ENCODE assay signal across 27 cellular contexts in the genomic region with DNA sequence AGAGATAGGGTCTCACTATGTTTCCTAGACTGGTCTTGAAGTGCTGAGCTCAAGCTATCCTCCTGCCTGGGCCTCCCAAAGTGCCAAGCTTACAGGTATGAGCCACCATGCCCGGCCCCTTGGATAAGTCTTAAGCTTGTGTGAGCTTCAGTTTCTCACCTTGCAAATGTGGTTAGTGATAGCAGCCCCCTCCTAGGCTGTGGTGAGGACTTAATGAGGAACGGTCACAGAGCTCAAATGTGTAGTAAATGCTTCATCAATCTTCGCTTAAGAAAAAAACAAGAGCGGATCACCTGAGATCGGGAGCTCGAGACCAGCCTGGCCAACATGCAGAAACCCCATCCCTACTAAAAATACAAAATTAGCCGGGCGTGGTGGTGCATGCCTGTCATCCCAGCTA. TPM values are rescaled to one million over a fixed set of nuclear protein-coding genes. Genes with fewer than 3 reads are reported as not detected.
A peak's percentile ranks its signal among the peaks of the same experiment; 100 is the strongest.
DNase-seq lines count a peak whose midpoint lies in the region; ATAC-seq and TF ChIP-seq lines count a peak whose summit lies in the region.
"Had no signal": no experiment of that assay in that cellular context is flagged by ENCODE, and none has a peak within 500 bp of the region (broad histone marks: within the 10 kb centered on the region; RNA-seq: fewer than 3 reads in every experiment).

No MANE protein-coding gene starts in this region.

- peak in 1 of 2 donors; percentile 44 for ATAC-seq in natural killer cell treated with Interleukin-12 subunit alpha and Interleukin-12 subunit beta and Interleukin-15 and Interleukin-18, amount 100 ng/mL, for 72 hours
- ATAC-seq in GM21717 (IDR thresholded peaks at IDR 0.05; ENCODE audit: unreplicated experiment) = no peak
- ATAC-seq: GM23338, left ventricle myocardium superior had no signal

- TF ChIP-seq CTCF in GM06990 (IDR thresholded peaks at IDR 0.05; ENCODE audit: insufficient read depth, low read length, poor library complexity, severe bottlenecking) = no peak

- DNase-seq in GM06990 (ENCODE audit: extremely low read depth, insufficient read length) (peak; percentile 63), kidney glomerular epithelial cell (lab: John Stamatoyannopoulos, UW) (no peak)
- DNase-seq in Jurkat, Clone E6-1 (ENCODE audit: low read depth, low spot score) = no peak
- DNase-seq in activated T-helper 1 cell treated with anti-CD3 and anti-CD28 coated beads, Interleukin-12 subunit alpha, Interleukin-12 subunit beta, Interleukin-2, Interleukin-4 antibody, amounts not matched to agents 30 ng/mL and 10 ng/mL and 1 ng/mL, durations not matched to agents 14 hours and 24 hours and 36 hours (ENCODE audit: low spot score) = no peak
- DNase-seq in natural killer cell treated with Interleukin-12 subunit alpha and Interleukin-12 subunit beta and Interleukin-15 and Interleukin-18, amount 100 ng/mL, for 72 hours (ENCODE audit: low spot score) = no peak
- DNase-seq in effector CD8-positive, alpha-beta T cell (lab: John Stamatoyannopoulos, UW) = no peak
- DNase-seq: activated CD4-positive, alpha-beta T cell treated with anti-CD3 and anti-CD28 coated beads for 1 hour; activated naive CD4-positive, alpha-beta T cell treated with anti-CD3 and anti-CD28 coated beads, Interleukin-2, amount 50 U/mL, for 16 hours; activated T-cell treated with anti-CD3 and anti-CD28 coated beads, Interleukin-2, amount 50 U/mL, for 48 hours; CD4-positive, alpha-beta T cell; DMS53; hippocampal formation; left ventricle myocardium superior; midbrain; NCI-H1436 treated with DMSO at 0.1 percent for 48 hours; NCI-H2171 treated with DMSO at 0.1 percent for 48 hours; NCI-H526; SK-N-SH; testis had no signal

- H3K27me3 ChIP-seq in GM06990 (replicated peaks; ENCODE audit: control insufficient read depth, insufficient read depth, low read length) = no peaks in the 10 kb centered on the region
- H3K27me3 ChIP-seq: testis, vagina had no signal

- no peaks in the 10 kb centered on the region for H3K36me3 ChIP-seq in GM06990 (ENCODE audit: control insufficient read depth, insufficient read depth, low read length)
- H3K36me3 ChIP-seq: neural progenitor cell, vagina had no signal

- H3K4me1 Mint-ChIP-seq in activated T-helper 1 cell treated with anti-CD3 and anti-CD28 coated beads, Interleukin-12 subunit alpha, Interleukin-12 subunit beta, Interleukin-2, Interleukin-4 antibody, amounts not matched to agents 30 ng/mL and 10 ng/mL and 1 ng/mL, durations not matched to agents 14 hours and 24 hours and 36 hours (ENCODE audit: low read depth) = peaks cover 48% of the 10 kb centered on the region
- H3K4me1 Mint-ChIP-seq in natural killer cell treated with Interleukin-12 subunit alpha and Interleukin-12 subunit beta and Interleukin-15 and Interleukin-18, amount 100 ng/mL, for 72 hours (ENCODE audit: low read depth in 2 of 2) = peaks cover 58 to 67% of the 10 kb centered on the region in 2 donors

- H3K36me3 Mint-ChIP-seq in activated T-helper 1 cell treated with anti-CD3 and anti-CD28 coated beads, Interleukin-12 subunit alpha, Interleukin-12 subunit beta, Interleukin-2, Interleukin-4 antibody, amounts not matched to agents 30 ng/mL and 10 ng/mL and 1 ng/mL, durations not matched to agents 14 hours and 24 hours and 36 hours (ENCODE audit: low read depth) = no peaks in the 10 kb centered on the region
- H3K36me3 Mint-ChIP-seq in natural killer cell treated with Interleukin-12 subunit alpha and Interleukin-12 subunit beta and Interleukin-15 and Interleukin-18, amount 100 ng/mL, for 72 hours = no peaks in the 10 kb centered on the region
- H3K36me3 Mint-ChIP-seq: neural progenitor cell had no signal

- H3K27ac Mint-ChIP-seq in activated T-helper 1 cell treated with anti-CD3 and anti-CD28 coated beads, Interleukin-12 subunit alpha, Interleukin-12 subunit beta, Interleukin-2, Interleukin-4 antibody, amounts not matched to agents 30 ng/mL and 10 ng/mL and 1 ng/mL, durations not matched to agents 14 hours and 24 hours and 36 hours = no peak overlapping the region
- H3K27ac Mint-ChIP-seq in natural killer cell treated with Interleukin-12 subunit alpha and Interleukin-12 subunit beta and Interleukin-15 and Interleukin-18, amount 100 ng/mL, for 72 hours = peak overlapping the region; percentile 67 to 78
- H3K27ac Mint-ChIP-seq: CD4-positive, alpha-beta T cell; GM23338; neural progenitor cell had no signal

- intact Hi-C loops in activated T-helper 1 cell treated with anti-CD3 and anti-CD28 coated beads, Interleukin-12 subunit alpha, Interleukin-12 subunit beta, Interleukin-2, Interleukin-4 antibody, amounts not matched to agents 30 ng/mL and 10 ng/mL and 1 ng/mL, durations not matched to agents 14 hours and 24 hours and 36 hours (cut with micrococcal nuclease) = no loop called here

- peak overlapping the region; percentile 78 for H3K4me3 ChIP-seq in GM06990 (replicated peaks; ENCODE audit: low read depth, low read length)
- H3K4me3 ChIP-seq in Jurkat, Clone E6-1 (ENCODE audit: low read length) = peak overlapping the region; percentile 13; the same call in 1 of the 2 replicates
- H3K4me3 ChIP-seq: GM23338, neural progenitor cell, testis, vagina had no signal

- no peaks in the 10 kb centered on the region for H3K9me3 Mint-ChIP-seq in activated T-helper 1 cell treated with anti-CD3 and anti-CD28 coated beads, Interleukin-12 subunit alpha, Interleukin-12 subunit beta, Interleukin-2, Interleukin-4 antibody, amounts not matched to agents 30 ng/mL and 10 ng/mL and 1 ng/mL, durations not matched to agents 14 hours and 24 hours and 36 hours
- H3K9me3 Mint-ChIP-seq in natural killer cell treated with Interleukin-12 subunit alpha and Interleukin-12 subunit beta and Interleukin-15 and Interleukin-18, amount 100 ng/mL, for 72 hours = no peaks in the 10 kb centered on the region
- H3K9me3 Mint-ChIP-seq: CD4-positive, alpha-beta T cell; GM23338; neural progenitor cell had no signal

- peaks cover 16% of the 10 kb centered on the region for H3K27me3 Mint-ChIP-seq in activated T-helper 1 cell treated with anti-CD3 and anti-CD28 coated beads, Interleukin-12 subunit alpha, Interleukin-12 subunit beta, Interleukin-2, Interleukin-4 antibody, amounts not matched to agents 30 ng/mL and 10 ng/mL and 1 ng/mL, durations not matched to agents 14 hours and 24 hours and 36 hours (ENCODE audit: insufficient read depth)
- peaks cover 0 to 7% of the 10 kb centered on the region in 2 donors for H3K27me3 Mint-ChIP-seq in natural killer cell treated with Interleukin-12 subunit alpha and Interleukin-12 subunit beta and Interleukin-15 and Interleukin-18, amount 100 ng/mL, for 72 hours

- H3K4me3 Mint-ChIP-seq in activated T-helper 1 cell treated with anti-CD3 and anti-CD28 coated beads, Interleukin-12 subunit alpha, Interleukin-12 subunit beta, Interleukin-2, Interleukin-4 antibody, amounts not matched to agents 30 ng/mL and 10 ng/mL and 1 ng/mL, durations not matched to agents 14 hours and 24 hours and 36 hours = peak overlapping the region; percentile 7
- peak overlapping the region; percentile 78 for H3K4me3 Mint-ChIP-seq in natural killer cell treated with Interleukin-12 subunit alpha and Interleukin-12 subunit beta and Interleukin-15 and Interleukin-18, amount 100 ng/mL, for 72 hours
- H3K4me3 Mint-ChIP-seq: CD4-positive, alpha-beta T cell; GM23338; neural progenitor cell had no signal

RNA-seq across cellular contexts. Expression of a gene that starts 3.0 kb away (rescaled TPM):
- 5.9 TPM for polyA plus RNA-seq in Jurkat, Clone E6-1 (2012; ENCODE audit: insufficient read depth, insufficient read length)
- total RNA-seq in activated T-helper 1 cell treated with anti-CD3 and anti-CD28 coated beads, Interleukin-12 subunit alpha, Interleukin-12 subunit beta, Interleukin-2, Interleukin-4 antibody, amounts not matched to agents 30 ng/mL and 10 ng/mL and 1 ng/mL, durations not matched to agents 14 hours and 24 hours and 36 hours = not detected in 2 replicates
- total RNA-seq in natural killer cell treated with Interleukin-12 subunit alpha and Interleukin-12 subunit beta and Interleukin-15 and Interleukin-18, amount 100 ng/mL, for 72 hours = 1 to 10 TPM; 2.1 to 3.8 TPM
- total RNA-seq: astrocyte, epithelial cell of proximal tubule, fibroblast of villous mesenchyme, GM23338, left ventricle myocardium superior, MCF 10A, vagina had no signal
- polyA plus RNA-seq: GM23338, SK-N-SH had no signal

RNA-seq across cellular contexts. Expression of a gene that starts 42.1 kb away (rescaled TPM):
- polyA plus RNA-seq in Jurkat, Clone E6-1 (2012; ENCODE audit: insufficient read depth, insufficient read length) = 15.9 TPM
- total RNA-seq in activated T-helper 1 cell treated with anti-CD3 and anti-CD28 coated beads, Interleukin-12 subunit alpha, Interleukin-12 subunit beta, Interleukin-2, Interleukin-4 antibody, amounts not matched to agents 30 ng/mL and 10 ng/mL and 1 ng/mL, durations not matched to agents 14 hours and 24 hours and 36 hours = 3.5 TPM in 2 replicates
- 10 to 100 TPM; 10.3 to 15.1 TPM for total RNA-seq in natural killer cell treated with Interleukin-12 subunit alpha and Interleukin-12 subunit beta and Interleukin-15 and Interleukin-18, amount 100 ng/mL, for 72 hours

RNA-seq across cellular contexts. Expression of a gene that starts 49.5 kb away (rescaled TPM):
- 236 TPM for polyA plus RNA-seq in Jurkat, Clone E6-1 (2012; ENCODE audit: insufficient read depth, insufficient read length)
- total RNA-seq in activated T-helper 1 cell treated with anti-CD3 and anti-CD28 coated beads, Interleukin-12 subunit alpha, Interleukin-12 subunit beta, Interleukin-2, Interleukin-4 antibody, amounts not matched to agents 30 ng/mL and 10 ng/mL and 1 ng/mL, durations not matched to agents 14 hours and 24 hours and 36 hours = 112 and 134 TPM in 2 replicates
- 100 to 1,000 TPM in 1 of 2 donors, 10 to 100 TPM in 1; 89.7 to 162 TPM for total RNA-seq in natural killer cell treated with Interleukin-12 subunit alpha and Interleukin-12 subunit beta and Interleukin-15 and Interleukin-18, amount 100 ng/mL, for 72 hours
